8 cellular contexts compared by ENCODE assay signal in the genomic region with DNA sequence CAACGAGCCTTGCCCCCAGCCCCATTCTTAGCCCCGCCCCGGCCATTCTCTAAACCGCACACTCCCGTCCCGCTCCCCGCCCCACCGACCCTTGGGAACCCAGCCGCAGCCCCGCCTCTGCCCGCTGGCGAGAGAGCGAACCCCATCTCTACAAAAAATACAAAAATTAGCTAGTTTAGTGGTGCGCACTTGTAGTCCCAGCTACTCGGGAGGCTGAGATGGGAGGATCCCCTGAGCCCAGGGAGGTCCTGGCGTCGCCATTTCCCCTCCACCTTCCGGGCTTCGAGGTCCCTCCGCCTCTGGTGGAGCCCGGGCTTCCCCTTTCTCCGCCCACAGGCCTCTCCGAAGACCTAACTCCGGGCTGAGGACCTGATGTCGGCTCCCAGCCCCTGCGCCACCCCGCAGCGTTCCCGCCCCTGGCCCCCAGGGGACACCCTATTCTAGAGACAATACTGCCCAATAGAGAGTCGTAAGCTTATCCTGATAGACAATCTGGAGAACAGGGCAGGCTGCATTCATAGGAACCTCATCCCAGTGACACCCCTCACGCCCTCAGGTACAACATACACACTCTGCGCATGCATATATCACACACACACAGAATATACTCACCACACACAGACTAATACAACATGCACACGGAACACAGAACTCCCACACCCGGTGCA. TPM values are rescaled to one million over a fixed set of nuclear protein-coding genes. Genes with fewer than 3 reads are reported as not detected.
DNase-seq lines count a peak whose midpoint lies in the region; ATAC-seq and TF ChIP-seq lines count a peak whose summit lies in the region.

No MANE protein-coding gene starts in this region.

- H3K27me3 ChIP-seq in Loucy (ENCODE audit: insufficient read depth, low read length, poor library complexity, severe bottlenecking) (no peaks in the 10 kb centered on the region), rectal smooth muscle tissue (ENCODE audit: control insufficient read depth, insufficient read depth, low read length) (no peaks in the 10 kb centered on the region), BE2C (no peaks in the 10 kb centered on the region)

- peak overlapping the region; percentile 85 for H3K27ac ChIP-seq in rectal smooth muscle tissue (ENCODE audit: low read depth, low read length)

- no peak for ATAC-seq in HG03520 (IDR thresholded peaks at IDR 0.05; ENCODE audit: unreplicated experiment)

- H3K4me3 ChIP-seq in GM12864 (ENCODE audit: low read depth, low read length) (peak overlapping the region; percentile 61), Loucy (ENCODE audit: low read length, poor library complexity, severe bottlenecking) (peak overlapping the region; percentile 78), fibroblast of villous mesenchyme (ENCODE audit: low read depth, low read length) (peak overlapping the region; percentile 51), rectal smooth muscle tissue (ENCODE audit: low read length) (peak overlapping the region; percentile 78), BE2C (ENCODE audit: low read depth, low read length) (no peak overlapping the region)

- H3K36me3 ChIP-seq in Loucy (ENCODE audit: insufficient read depth, low read length), result no peaks in the 10 kb centered on the region
- H3K36me3 ChIP-seq in rectal smooth muscle tissue (ENCODE audit: control insufficient read depth, insufficient read depth, low read length), result peaks cover 9% of the 10 kb centered on the region
- no peaks in the 10 kb centered on the region for H3K36me3 ChIP-seq in BE2C

- no peaks in the 10 kb centered on the region for H3K9me2 ChIP-seq in Loucy (replicated peaks; ENCODE audit: low read depth, low read length)

- H3F3A ChIP-seq in Loucy (ENCODE audit: low read depth), result 0 out of 2 replicates have a peak, but pooled peaks cover 3% of the 10 kb centered on the region

- peak overlapping the region; percentile 79 for H3K4me2 ChIP-seq in Loucy (ENCODE audit: low read depth, low read length, poor library complexity, severe bottlenecking)

- no peaks in the 10 kb centered on the region for H4K20me1 ChIP-seq in Loucy (ENCODE audit: insufficient read depth, low read length, poor library complexity, severe bottlenecking)

- DNase-seq in GM12864 (ENCODE audit: low read depth) (no peak), fibroblast of villous mesenchyme (ENCODE audit: low read depth) (no peak), superior temporal gyrus (ENCODE audit: extremely low spot score) (no peak), BE2C (no peak)
- DNase-seq in activated CD8-positive, alpha-beta memory T cell treated with anti-CD3 and anti-CD28 coated beads, Interleukin-2, amount 50 U/mL, for 48 hours, result peak; percentile 85

- H2AFZ ChIP-seq in Loucy (ENCODE audit: low read length), result peak overlapping the region; percentile 83

- H3K4me1 ChIP-seq in Loucy (ENCODE audit: insufficient read depth, low read length, poor library complexity, severe bottlenecking) (peaks cover 8% of the 10 kb centered on the region), rectal smooth muscle tissue (ENCODE audit: control insufficient read depth, insufficient read depth, low read length) (peaks cover 5% of the 10 kb centered on the region), BE2C (no peaks in the 10 kb centered on the region)

- H3K9me3 ChIP-seq in Loucy (ENCODE audit: insufficient read depth, low read depth, low read length) (no peaks in the 10 kb centered on the region), BE2C (no peaks in the 10 kb centered on the region)

- H3K9ac ChIP-seq in Loucy (ENCODE audit: low read depth, low read length, poor library complexity, severe bottlenecking) (peak overlapping the region; percentile 93), rectal smooth muscle tissue (ENCODE audit: low read length) (peak overlapping the region; percentile 76)

- peaks cover 19% of the 10 kb centered on the region; the same call in 1 of the 2 replicates for H3K79me2 ChIP-seq in Loucy (ENCODE audit: insufficient read depth, low read length)

- TF ChIP-seq CTCF in GM12864 (IDR thresholded peaks at IDR 0.05; ENCODE audit: low read depth, low read length, missing control alignments) (no peak), Loucy (conservative IDR thresholded peaks at IDR 0.05; ENCODE audit: low read length) (peak; percentile 40), fibroblast of villous mesenchyme (IDR thresholded peaks at IDR 0.05; ENCODE audit: insufficient read depth, low read depth, low read length) (no peak), BE2C (IDR thresholded peaks at IDR 0.05; ENCODE audit: low read depth, low read length) (no peak)

RNA-seq across cellular contexts. Expression of a gene that starts 0.5 kb away (rescaled TPM):
- under 0.01 and 1.6 TPM in 2 replicates for total RNA-seq in fibroblast of villous mesenchyme
- polyA plus RNA-seq in BE2C (2012; ENCODE audit: insufficient read depth, insufficient read length, low read depth), result 0.52 TPM

RNA-seq across cellular contexts. Expression of a gene that starts 5.5 kb away (rescaled TPM):
- 148 and 185 TPM in 2 replicates for total RNA-seq in fibroblast of villous mesenchyme
- not detected for polyA plus RNA-seq in BE2C (2012; ENCODE audit: insufficient read depth, insufficient read length, low read depth)

RNA-seq across cellular contexts. Expression of a gene that starts 7.6 kb away (rescaled TPM):
- 336 and 532 TPM in 2 replicates for total RNA-seq in fibroblast of villous mesenchyme
- 739 TPM for polyA plus RNA-seq in BE2C (2012; ENCODE audit: insufficient read depth, insufficient read length, low read depth)

RNA-seq across cellular contexts. Expression of a gene that starts 13.9 kb away (rescaled TPM):
- total RNA-seq in fibroblast of villous mesenchyme, result 6.1 and 8.2 TPM in 2 replicates
- polyA plus RNA-seq in BE2C (2012; ENCODE audit: insufficient read depth, insufficient read length, low read depth), result 2.0 TPM

RNA-seq across cellular contexts. Expression of a gene that starts 16.4 kb away (rescaled TPM):
- total RNA-seq in fibroblast of villous mesenchyme, result 2.2 and 7.4 TPM in 2 replicates
- 1.9 TPM for polyA plus RNA-seq in BE2C (2012; ENCODE audit: insufficient read depth, insufficient read length, low read depth)
